Comparison of ENCODE assay signal across 7 cellular contexts in the genomic region with DNA sequence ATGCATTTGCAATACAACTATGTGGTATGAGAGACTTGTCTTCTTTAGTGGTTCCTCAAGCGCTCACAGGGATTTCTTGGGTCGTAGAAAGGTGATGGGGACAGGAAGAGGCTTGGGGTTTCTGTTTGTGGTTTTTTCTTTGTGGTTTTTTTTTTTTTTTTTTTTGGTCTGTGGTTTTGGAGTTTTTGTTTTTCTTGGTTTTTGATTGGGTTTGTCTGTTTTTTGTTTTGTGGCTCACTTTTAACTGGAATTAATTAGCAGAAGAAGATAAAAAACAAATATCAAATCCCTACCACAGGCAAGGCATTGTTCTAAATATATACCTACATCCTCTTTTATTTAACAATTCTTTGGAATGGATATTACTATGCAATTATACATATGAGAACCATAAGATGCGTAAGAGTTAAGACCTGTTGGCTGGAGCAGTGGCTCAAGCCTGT. TPM values are rescaled to one million over a fixed set of nuclear protein-coding genes. Genes with fewer than 3 reads are reported as not detected.
DNase-seq lines count a peak whose midpoint lies in the region; ATAC-seq and TF ChIP-seq lines count a peak whose summit lies in the region.

No MANE protein-coding gene starts in this region.

- intact Hi-C loops in activated CD4-positive, alpha-beta memory T cell treated with anti-CD3 and anti-CD28 coated beads for 36 hours (cut with micrococcal nuclease), result loop anchor here (5.0 kb wide), 1 partner anchor 68 kb away; a partner anchor contains a TSS
- intact Hi-C loops in natural killer cell (cut with micrococcal nuclease), result loop anchor here (5.0 kb wide), 2 partner anchors 138 to 283 kb away; no protein-coding TSS in a partner anchor

- peaks cover 7% of the 10 kb centered on the region for H3K36me3 Mint-ChIP-seq in activated CD4-positive, alpha-beta memory T cell treated with anti-CD3 and anti-CD28 coated beads for 36 hours
- H3K36me3 Mint-ChIP-seq in natural killer cell, result peaks cover 15% of the 10 kb centered on the region

- H3K27ac Mint-ChIP-seq in activated CD4-positive, alpha-beta memory T cell treated with anti-CD3 and anti-CD28 coated beads for 36 hours, result peak overlapping the region; percentile 92
- H3K27ac Mint-ChIP-seq in natural killer cell, result peak overlapping the region; percentile 96 to 97

- H3K4me3 Mint-ChIP-seq in activated CD4-positive, alpha-beta memory T cell treated with anti-CD3 and anti-CD28 coated beads for 36 hours, result peak overlapping the region; percentile 72
- H3K4me3 Mint-ChIP-seq in natural killer cell, result peak overlapping the region; percentile 92

- POLR2A ChIA-PET in activated CD4-positive, alpha-beta memory T cell treated with anti-CD3 and anti-CD28 coated beads for 36 hours (lab: Charles Lee), result no interaction called here

- ATAC-seq in natural killer cell, result peak; percentile 80 to 98 (median 91)
- ATAC-seq in GM21825 (IDR thresholded peaks at IDR 0.05; ENCODE audit: unreplicated experiment), result no peak
- no peak for ATAC-seq in HG02938 (IDR thresholded peaks at IDR 0.05; ENCODE audit: unreplicated experiment)

- in situ Hi-C loops in GM13976 (cut with MboI; ENCODE audit: low sequenced_read_pairs, unreplicated experiment) (no loop called here), KBM-7 (cut with MboI; ENCODE audit: low pct_unique_long_range_greater_than_20kb, low sequenced_read_pairs) (no loop called here)

- H3K4me1 Mint-ChIP-seq in activated CD4-positive, alpha-beta memory T cell treated with anti-CD3 and anti-CD28 coated beads for 36 hours (ENCODE audit: low read depth), result peaks cover 22% of the 10 kb centered on the region
- H3K4me1 Mint-ChIP-seq in natural killer cell, result peaks cover 26 to 28% of the 10 kb centered on the region in 2 donors

- CTCF ChIA-PET in activated CD4-positive, alpha-beta memory T cell treated with anti-CD3 and anti-CD28 coated beads for 36 hours (lab: Charles Lee), result no interaction called here

- peaks cover 45% of the 10 kb centered on the region for H3K27me3 Mint-ChIP-seq in activated CD4-positive, alpha-beta memory T cell treated with anti-CD3 and anti-CD28 coated beads for 36 hours
- H3K27me3 Mint-ChIP-seq in natural killer cell (ENCODE audit: low read depth in 2 of 2), result peaks cover 41 to 60% of the 10 kb centered on the region in 2 donors

- DNase-seq in GM13976 (ENCODE audit: low spot score), result peak; percentile 58
- DNase-seq in KBM-7, result peak; percentile 96
- peak; percentile 18 for DNase-seq in activated CD4-positive, alpha-beta memory T cell treated with anti-CD3 and anti-CD28 coated beads for 36 hours
- no peak for DNase-seq in natural killer cell
- DNase-seq in LoVo (ENCODE audit: low spot score), result no peak

- H3K9me3 Mint-ChIP-seq in activated CD4-positive, alpha-beta memory T cell treated with anti-CD3 and anti-CD28 coated beads for 36 hours, result peaks cover 4% of the 10 kb centered on the region
- H3K9me3 Mint-ChIP-seq in natural killer cell, result no peaks in the 10 kb centered on the region

- TF ChIP-seq CTCF in GM13976 (IDR thresholded peaks at IDR 0.05; ENCODE audit: borderline replicate concordance, control extremely low read depth, extremely low read depth, insufficient read depth, missing control alignments), result no peak
- TF ChIP-seq CTCF in natural killer cell (IDR thresholded peaks at IDR 0.05), result no peak

RNA-seq across cellular contexts. Expression of a gene that starts 5.5 kb away (rescaled TPM):
- under 1 TPM; 0.59 to 0.80 TPM for total RNA-seq in activated CD4-positive, alpha-beta memory T cell treated with anti-CD3 and anti-CD28 coated beads for 36 hours
- 10 to 100 TPM in 1 of 3 donors, 1 to 10 TPM in 2; 4.1 to 10.0 (median 8.6) TPM for total RNA-seq in natural killer cell

Comparison
In these comparisons a context has a peak if more than half of its experiments do, and no peak if none do; other contexts are left out.
1. DNase-seq: peak in GM13976 (single experiment), KBM-7 (single experiment) and activated CD4-positive, alpha-beta memory T cell treated with anti-CD3 and anti-CD28 coated beads for 36 hours (single experiment); none in natural killer cell (single experiment) and LoVo (single experiment).
2. ATAC-seq: peak in natural killer cell (3 of 3); none in GM21825 (single experiment) and HG02938 (single experiment).